9 cellular contexts compared by ENCODE assay signal in genomic region chr16:58027341-58028167, GRCh38. TPM values are rescaled to one million over a fixed set of nuclear protein-coding genes. Genes with fewer than 3 reads are reported as not detected.
DNase-seq lines count a peak whose midpoint lies in the region; ATAC-seq, FAIRE-seq and TF ChIP-seq lines count a peak whose summit lies in the region.
"Had no signal": no experiment of that assay in that cellular context is flagged by ENCODE, and none has a peak within 500 bp of the region (broad histone marks: within the 10 kb centered on the region; RNA-seq: fewer than 3 reads in every experiment).

No MANE protein-coding gene starts in this region.

- peak; percentile 74 for TF ChIP-seq POLR2A in transverse colon (IDR thresholded peaks at IDR 0.05)

- peak overlapping the region; percentile 92 to 97 (median 95) for H3K27ac ChIP-seq in transverse colon

- DNase-seq in T-helper 1 cell (no peak), bronchial epithelial cell (ENCODE audit: low read depth) (peak; percentile 32), left colon (peak; percentile 74 to 78), transverse colon (peak; percentile 79)
- DNase-seq in activated CD4-positive, alpha-beta T cell treated with anti-CD3 and anti-CD28 coated beads for 48 hours, result no peak

- TF ChIP-seq EP300 in transverse colon (IDR thresholded peaks at IDR 0.05; ENCODE audit: low read depth), result no peak

- intact Hi-C loops in left colon (cut with DNase I, micrococcal nuclease) (loop anchor here (10.0 kb wide), 3 partner anchors 97 to 217 kb away; partner anchors contain the start of genes CFAP20 (in 1 of the 2) and CSNK2A2 (in 1 of the 2)), transverse colon (cut with DNase I; ENCODE audit: low total_unique reads) (no loop called here)

- peak overlapping the region; percentile 5 for H3K4me3 Mint-ChIP-seq in T-helper 1 cell treated with Interleukin-12 subunit alpha and Interleukin-12 subunit beta and Interleukin-4 antibody, amounts not matched to agents 30 μg/mL and 1 μg/mL, for 36 hours

- peaks cover 30% of the 10 kb centered on the region for H3K27me3 Mint-ChIP-seq in T-helper 1 cell treated with Interleukin-12 subunit alpha and Interleukin-12 subunit beta and Interleukin-4 antibody, amounts not matched to agents 30 μg/mL and 1 μg/mL, for 36 hours (ENCODE audit: low read depth)

- TF ChIP-seq CTCF in bronchial epithelial cell (IDR thresholded peaks at IDR 0.05; ENCODE audit: insufficient read depth, low read length, severe bottlenecking), result no peak
- TF ChIP-seq CTCF in transverse colon (IDR thresholded peaks at IDR 0.05), result no peak

- H3K27ac Mint-ChIP-seq in T-helper 1 cell treated with Interleukin-12 subunit alpha and Interleukin-12 subunit beta and Interleukin-4 antibody, amounts not matched to agents 30 μg/mL and 1 μg/mL, for 36 hours, result no peak overlapping the region

- WGBS in transverse colon (ENCODE audit: low coverage in 1 of 2), 2 donors, result 31% methylated on average over 19 of the region's 26 CpGs; no CpG with 5 or more reads in 1 of the 2 donors

- in situ Hi-C loops in transverse colon (cut with MboI; ENCODE audit: low pct_ligation_motif_present in 1 of 4, low pct_unique_long_range_greater_than_20kb in 1 of 4, low sequenced_read_pairs in 3 of 4), result loop anchor here in 1 of 4 donors (10.0 kb wide), 1 partner anchor 97 kb away; the partner anchor contains the start of gene CFAP20

- H3K36me3 ChIP-seq in bronchial epithelial cell (ENCODE audit: control insufficient read depth, insufficient read depth, low read length) (no peaks in the 10 kb centered on the region), transverse colon (no peaks in the 10 kb centered on the region)

- no peaks in the 10 kb centered on the region for H3K9me3 ChIP-seq in transverse colon

- H3K27me3 ChIP-seq in bronchial epithelial cell (ENCODE audit: control insufficient read depth, insufficient read depth, low read length) (no peaks in the 10 kb centered on the region), transverse colon (no peaks in the 10 kb centered on the region)

- peaks cover 9% of the 10 kb centered on the region for H3K4me1 Mint-ChIP-seq in T-helper 1 cell treated with Interleukin-12 subunit alpha and Interleukin-12 subunit beta and Interleukin-4 antibody, amounts not matched to agents 30 μg/mL and 1 μg/mL, for 36 hours (ENCODE audit: low read depth)

- H3K4me1 ChIP-seq in transverse colon, result peaks cover 27 to 65% (median 51%) of the 10 kb centered on the region in 4 donors

- ATAC-seq in left colon (peak; percentile 47), GM18861 (IDR thresholded peaks at IDR 0.05; ENCODE audit: unreplicated experiment) (no peak), HG03342 (IDR thresholded peaks at IDR 0.05; ENCODE audit: unreplicated experiment) (no peak)

- H3K36me3 Mint-ChIP-seq in T-helper 1 cell treated with Interleukin-12 subunit alpha and Interleukin-12 subunit beta and Interleukin-4 antibody, amounts not matched to agents 30 μg/mL and 1 μg/mL, for 36 hours (ENCODE audit: low read depth), result no peaks in the 10 kb centered on the region

- no peak for FAIRE-seq in bronchial epithelial cell (lab: Jason Lieb, UNC)
- FAIRE-seq: TTC549 had no signal

- no peaks in the 10 kb centered on the region for H3K9me3 Mint-ChIP-seq in T-helper 1 cell treated with Interleukin-12 subunit alpha and Interleukin-12 subunit beta and Interleukin-4 antibody, amounts not matched to agents 30 μg/mL and 1 μg/mL, for 36 hours

- H3K4me3 ChIP-seq in bronchial epithelial cell (ENCODE audit: low read depth, low read length) (peak overlapping the region; percentile 42), transverse colon (peak overlapping the region; percentile 71 to 95 (median 88))

RNA-seq across cellular contexts. Expression of gene MMP15, which starts 2.0 kb away (rescaled TPM):
- 7.9 and 8.4 TPM in 2 replicates for total RNA-seq in bronchial epithelial cell
- total RNA-seq in left colon, result 100 to 1,000 TPM; 113 to 127 TPM
- total RNA-seq in transverse colon, result 100 to 1,000 TPM in 2 of 4 donors, 10 to 100 TPM in 2; 48.0 to 161 (median 92.3) TPM

RNA-seq across cellular contexts. Expression of gene USB1, which starts 26.3 kb away (rescaled TPM):
- 25.5 and 29.5 TPM in 2 replicates for total RNA-seq in bronchial epithelial cell
- total RNA-seq in left colon, result 10 to 100 TPM; 42.6 to 43.8 TPM
- total RNA-seq in transverse colon, result 10 to 100 TPM; 21.3 to 63.4 (median 45.2) TPM

RNA-seq across cellular contexts. Expression of gene ZNF319, which starts 27.1 kb away (rescaled TPM):
- total RNA-seq in bronchial epithelial cell (2.4 and 3.8 TPM in 2 replicates), left colon (1 to 10 TPM; 5.0 to 7.9 TPM), transverse colon (10 to 100 TPM in 1 of 4 donors, 1 to 10 TPM in 3; 6.4 to 11.6 (median 6.5) TPM)

RNA-seq across cellular contexts. Expression of gene CNGB1, which starts 56.6 kb away (rescaled TPM):
- total RNA-seq in bronchial epithelial cell (under 0.01 and 0.26 TPM in 2 replicates), left colon (under 1 TPM; 0.17 to 0.49 TPM), transverse colon (1 to 10 TPM in 1 of 4 donors, under 1 TPM in 3; 0.14 to 1.9 (median 0.87) TPM)

Comparison
In these comparisons a context has a peak if more than half of its experiments do, and no peak if none do; other contexts are left out.
1. DNase-seq: peak in bronchial epithelial cell (single experiment), left colon (2 of 2) and transverse colon (single experiment); none in T-helper 1 cell (0 of 5) and activated CD4-positive, alpha-beta T cell treated with anti-CD3 and anti-CD28 coated beads for 48 hours (single experiment).